In genomic region chr9:115104908-115105307, GRCh38 we compare ENCODE assay signal across 19 cellular contexts. TPM values are rescaled to one million over a fixed set of nuclear protein-coding genes. Genes with fewer than 3 reads are reported as not detected.
DNase-seq lines count a peak whose midpoint lies in the region; ATAC-seq and TF ChIP-seq lines count a peak whose summit lies in the region.
"Had no signal": no experiment of that assay in that cellular context is flagged by ENCODE, and none has a peak within 500 bp of the region (broad histone marks: within the 10 kb centered on the region; RNA-seq: fewer than 3 reads in every experiment).

No MANE protein-coding gene starts in this region.

- no peaks in the 10 kb centered on the region for H3K36me3 Mint-ChIP-seq in type B pancreatic cell
- H3K36me3 Mint-ChIP-seq: activated CD8-positive, alpha-beta memory T cell treated with anti-CD3 and anti-CD28 coated beads, Interleukin-2, amount 10 ng/mL, durations not matched to agents 7 days and 5 days; memory B cell had no signal

- peaks cover 50% of the 10 kb centered on the region for H3K4me1 ChIP-seq in PC-3 (ENCODE audit: insufficient read depth, low read length)
- H3K4me1 ChIP-seq in esophagus squamous epithelium, result peaks cover 0 to 56% (median 23%) of the 10 kb centered on the region in 3 donors
- peaks cover 0 to 90% (median 69%) of the 10 kb centered on the region in 4 donors for H3K4me1 ChIP-seq in sigmoid colon
- H3K4me1 ChIP-seq: BLaER1 treated with 17β-estradiol and CSF1 and Interleukin-3, amounts not matched to agents 10 nM and 100 nM had no signal

- POLR2A ChIA-PET in PC-3 (lab: Charles Lee; ENCODE audit: unreplicated experiment), result no interaction called here

- H3K27ac Mint-ChIP-seq in type B pancreatic cell, result no peak overlapping the region
- H3K27ac Mint-ChIP-seq: activated CD8-positive, alpha-beta memory T cell treated with anti-CD3 and anti-CD28 coated beads, Interleukin-2, amount 10 ng/mL, durations not matched to agents 7 days and 5 days; memory B cell had no signal

- H3K27me3 Mint-ChIP-seq in type B pancreatic cell, result no peaks in the 10 kb centered on the region

- H3K4me3 Mint-ChIP-seq in type B pancreatic cell, result no peak overlapping the region
- H3K4me3 Mint-ChIP-seq: activated CD8-positive, alpha-beta memory T cell treated with anti-CD3 and anti-CD28 coated beads, Interleukin-2, amount 10 ng/mL, durations not matched to agents 7 days and 5 days; memory B cell had no signal

- no peaks in the 10 kb centered on the region for H3K9me2 ChIP-seq in PC-3 (replicated peaks; ENCODE audit: low read length)

- TF ChIP-seq CTCF in PC-3 (conservative IDR thresholded peaks at IDR 0.05; ENCODE audit: low read depth, low read length) (no peak), esophagus squamous epithelium (IDR thresholded peaks at IDR 0.05) (no peak), sigmoid colon (IDR thresholded peaks at IDR 0.05) (no peak), type B pancreatic cell (conservative IDR thresholded peaks at IDR 0.05) (no peak)

- H3K9me3 ChIP-seq in PC-3 (ENCODE audit: low read length) (no peaks in the 10 kb centered on the region), esophagus squamous epithelium (no peaks in the 10 kb centered on the region), sigmoid colon (no peaks in the 10 kb centered on the region)
- H3K9me3 ChIP-seq: BLaER1 treated with 17β-estradiol and CSF1 and Interleukin-3, amounts not matched to agents 10 nM and 100 nM; body of pancreas had no signal

- no peak for TF ChIP-seq EP300 in sigmoid colon (IDR thresholded peaks at IDR 0.05)

- H3K4me1 Mint-ChIP-seq in type B pancreatic cell (ENCODE audit: unreplicated experiment), result peaks cover 18% of the 10 kb centered on the region
- H3K4me1 Mint-ChIP-seq: memory B cell had no signal

- peak overlapping the region; percentile 80 for H3K9ac ChIP-seq in PC-3 (ENCODE audit: low read length)
- H3K9ac ChIP-seq: BLaER1 treated with 17β-estradiol and CSF1 and Interleukin-3, amounts not matched to agents 10 nM and 100 nM had no signal

- peaks cover 14% of the 10 kb centered on the region for H3K79me2 ChIP-seq in PC-3 (ENCODE audit: low read length)

- H3K27ac ChIP-seq in PC-3 (ENCODE audit: low read length) (peak overlapping the region; percentile 97), esophagus squamous epithelium (peak overlapping the region; percentile 49 to 74 (median 58)), sigmoid colon (peak overlapping the region in 3 of 4 donors; percentile 69 to 97 (median 97))
- H3K27ac ChIP-seq: BLaER1 treated with 17β-estradiol and CSF1 and Interleukin-3, amounts not matched to agents 10 nM and 100 nM had no signal

- CTCF ChIA-PET in PC-3 (lab: Charles Lee), result no interaction called here

- intact Hi-C loops in PC-3 (cut with micrococcal nuclease) (loop anchor here (5.0 kb wide), 1 partner anchor 157 kb away; no protein-coding TSS in a partner anchor), esophagus squamous epithelium (cut with DNase I) (no loop called here), sigmoid colon (cut with DNase I) (loop anchor here (5.0 kb wide), 1 partner anchor 97 kb away; no protein-coding TSS in a partner anchor)

- H4K20me1 ChIP-seq in PC-3 (ENCODE audit: low read length), result no peaks in the 10 kb centered on the region
- H4K20me1 ChIP-seq: BLaER1 treated with 17β-estradiol and CSF1 and Interleukin-3, amounts not matched to agents 10 nM and 100 nM had no signal

- no TSS peak for BruUV-seq in PC-3 (replicated peaks; lab: Mats Ljungman, UMichigan)

- H2AFZ ChIP-seq in PC-3 (ENCODE audit: low read length), result no peak overlapping the region
- H2AFZ ChIP-seq: PC-9 had no signal

- no peaks in the 10 kb centered on the region for H3K9me3 Mint-ChIP-seq in type B pancreatic cell
- H3K9me3 Mint-ChIP-seq: memory B cell had no signal

- no peaks in the 10 kb centered on the region for H3K36me3 ChIP-seq in PC-3 (ENCODE audit: low read depth, low read length)
- no peaks in the 10 kb centered on the region for H3K36me3 ChIP-seq in esophagus squamous epithelium
- H3K36me3 ChIP-seq in sigmoid colon, result peaks cover 0 to 14% (median 0%) of the 10 kb centered on the region in 4 donors
- H3K36me3 ChIP-seq: BLaER1 treated with 17β-estradiol and CSF1 and Interleukin-3, amounts not matched to agents 10 nM and 100 nM had no signal

- DNase-seq in Daoy (ENCODE audit: low read depth) (peak; percentile 57), PC-3 (peak; percentile 63), esophagus squamous epithelium (lab: John Stamatoyannopoulos, UW) (no peak), sigmoid colon (no peak), type B pancreatic cell (ENCODE audit: extremely low spot score, unreplicated experiment) (no peak), D341Med (ENCODE audit: low spot score) (no peak)
- DNase-seq in stimulated activated naive CD8-positive, alpha-beta T cell treated with anti-CD3 and anti-CD28 coated beads, Interleukin-15, Interleukin-2, amounts not matched to agents 100 U/mL and 50 U/mL, for 24 hours, result no peak
- DNase-seq: activated CD4-positive, CD25-positive, alpha-beta regulatory T cell; activated CD8-positive, alpha-beta memory T cell treated with anti-CD3 and anti-CD28 coated beads, Interleukin-2, amount 10 ng/mL, durations not matched to agents 7 days and 5 days; body of pancreas; Kasumi-1; NCI-H1694; right cardiac atrium; stimulated activated CD4-positive, alpha-beta T cell treated with anti-CD3 and anti-CD28 coated beads, Interleukin-4, amount 100 ng/mL, for 4 hours had no signal

- WGBS in esophagus squamous epithelium, 2 donors, result 30 to 35% methylated on average over 4 of the region's 4 CpGs
- WGBS in sigmoid colon, 2 donors, result 65 to 76% methylated on average over 4 of the region's 4 CpGs

- peaks cover 11% of the 10 kb centered on the region for H3F3A ChIP-seq in PC-3 (ENCODE audit: low read length, unreplicated experiment)

- TF ChIP-seq POLR2A in esophagus squamous epithelium (IDR thresholded peaks at IDR 0.05), result no peak
- TF ChIP-seq POLR2A in sigmoid colon (IDR thresholded peaks at IDR 0.05), result no peak

- peak overlapping the region; percentile 79 for H3K4me2 ChIP-seq in PC-3 (ENCODE audit: low read length)
- H3K4me2 ChIP-seq: BLaER1 treated with 17β-estradiol and CSF1 and Interleukin-3, amounts not matched to agents 10 nM and 100 nM had no signal

- H3K27me3 ChIP-seq in PC-3 (ENCODE audit: low read length) (no peaks in the 10 kb centered on the region), esophagus squamous epithelium (no peaks in the 10 kb centered on the region), sigmoid colon (no peaks in the 10 kb centered on the region)
- H3K27me3 ChIP-seq: BLaER1 treated with 17β-estradiol and CSF1 and Interleukin-3, amounts not matched to agents 10 nM and 100 nM; body of pancreas had no signal

- H3K4me3 ChIP-seq in PC-3 (ENCODE audit: low read length) (peak overlapping the region; percentile 40; the same call in 1 of the 2 replicates), esophagus squamous epithelium (no peak overlapping the region), sigmoid colon (no peak overlapping the region)
- H3K4me3 ChIP-seq: BLaER1 treated with 17β-estradiol and CSF1 and Interleukin-3, amounts not matched to agents 10 nM and 100 nM; body of pancreas; PC-9 had no signal

- peak; percentile 49 for ATAC-seq in PC-3
- no peak for ATAC-seq in GM19455 (IDR thresholded peaks at IDR 0.05; ENCODE audit: unreplicated experiment)
- ATAC-seq in stimulated activated naive CD8-positive, alpha-beta T cell treated with anti-CD3 and anti-CD28 coated beads, Interleukin-15, Interleukin-2, amounts not matched to agents 100 U/mL and 50 U/mL, for 24 hours, result no peak
- ATAC-seq: activated CD8-positive, alpha-beta memory T cell treated with anti-CD3 and anti-CD28 coated beads, Interleukin-2, amount 10 ng/mL, durations not matched to agents 7 days and 5 days; body of pancreas had no signal

RNA-seq across cellular contexts. Expression of gene TNC, which starts 13.0 kb away (rescaled TPM):
- total RNA-seq in Daoy (2014; rRNA removed; shearing (Covaris generic)), result 133 and 159 TPM in 2 replicates
- total RNA-seq in PC-3 (2014; rRNA removed) (60.1 and 71.0 TPM in 2 replicates), esophagus squamous epithelium (10 to 100 TPM in 3 of 4 donors, 1 to 10 TPM in 1; 8.5 to 75.1 (median 45.4) TPM), sigmoid colon (100 to 1,000 TPM; 127 to 742 (median 590) TPM), type B pancreatic cell (ENCODE audit: low replicate concordance) (16.1 and 95.2 TPM in 2 replicates)
- polyA plus RNA-seq in sigmoid colon, result 10 to 100 TPM in 1 of 3 donors, 1 to 10 TPM in 1, under 1 TPM in 1; 0.69 to 37.8 (median 1.2) TPM
- total RNA-seq: NCI-H460 had no signal

Comparison
In these comparisons a context has a peak if more than half of its experiments do, and no peak if none do; other contexts are left out.
1. DNase-seq: peak in Daoy (single experiment) and PC-3 (single experiment); none in esophagus squamous epithelium (single experiment), sigmoid colon (single experiment), type B pancreatic cell (single experiment), D341Med (single experiment) and stimulated activated naive CD8-positive, alpha-beta T cell treated with anti-CD3 and anti-CD28 coated beads, Interleukin-15, Interleukin-2, amounts not matched to agents 100 U/mL and 50 U/mL, for 24 hours (single experiment).
2. Peak in every context shown above with its lines, with median percentiles within 50 percentile points of each other: H3K27ac ChIP-seq.